ENCODE assay signal across 16 cellular contexts in the genomic region with DNA sequence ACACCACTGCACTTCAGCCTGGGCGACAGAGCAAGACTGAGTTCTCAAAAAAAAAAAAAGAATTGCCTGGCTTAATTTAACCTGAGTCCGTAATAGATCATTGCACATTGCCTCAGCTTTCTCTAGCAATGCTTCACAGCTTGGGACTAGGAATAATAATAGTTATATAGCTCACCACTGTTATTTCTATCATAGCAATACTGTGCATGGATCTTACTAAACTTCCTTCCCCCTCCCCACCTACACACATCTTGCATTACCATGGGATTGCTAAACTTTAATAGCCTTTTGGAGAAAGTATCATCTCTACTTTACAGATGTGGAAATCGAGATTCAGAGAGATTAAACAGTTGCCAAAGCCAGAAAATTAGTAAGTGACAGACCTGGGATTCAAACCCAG.
DNase-seq lines count a peak whose midpoint lies in the region; ATAC-seq, FAIRE-seq and TF ChIP-seq lines count a peak whose summit lies in the region.
"Had no signal": no experiment of that assay in that cellular context is flagged by ENCODE, and none has a peak within 500 bp of the region (broad histone marks: within the 10 kb centered on the region; RNA-seq: fewer than 3 reads in every experiment).

No MANE protein-coding gene starts in this region.

- H4K20me1 ChIP-seq in BLaER1 treated with 17β-estradiol and CSF1 and Interleukin-3, amounts not matched to agents 10 nM and 100 nM = no peaks in the 10 kb centered on the region

- H3K36me3 Mint-ChIP-seq in activated naive CD8-positive, alpha-beta T cell treated with anti-CD3 and anti-CD28 coated beads for 36 hours = no peaks in the 10 kb centered on the region
- H3K36me3 Mint-ChIP-seq: CD4-positive, CD25-positive, alpha-beta regulatory T cell; IgD-negative memory B cell had no signal

- DNase-seq in lower lobe of right lung = no peak
- DNase-seq in upper lobe of right lung = no peak
- DNase-seq in AML-193 (lab: John Stamatoyannopoulos, UW) = no peak
- no peak for DNase-seq in GM12891 (ENCODE audit: insufficient read length, low spot score)
- no peak for DNase-seq in activated naive CD8-positive, alpha-beta T cell treated with anti-CD3 and anti-CD28 coated beads for 36 hours
- DNase-seq: ACHN; CD4-positive, CD25-positive, alpha-beta regulatory T cell; DMS53; H7; KG1 had no signal

- H3K36me3 ChIP-seq in BLaER1 treated with 17β-estradiol and CSF1 and Interleukin-3, amounts not matched to agents 10 nM and 100 nM = peaks cover 0 to 75% (median 25%) of the 10 kb centered on the region in 11 experiments; a peak in 16 of 22 replicates
- H3K36me3 ChIP-seq in HEK293 (ENCODE audit: control insufficient read depth in 2 of 2, insufficient read depth in 1 of 2, low read length in 2 of 2) (peaks cover 0 to 6% of the 10 kb centered on the region in 2 experiments; a peak in 2 of 3 replicates), lower lobe of right lung (peaks cover 33% of the 10 kb centered on the region), upper lobe of right lung (peaks cover 23% of the 10 kb centered on the region)

- TF ChIP-seq POLR2A in GM12891 (IDR thresholded peaks at IDR 0.05; ENCODE audit: low read depth, low read length) = no peak

- H3K4me1 ChIP-seq in BLaER1 treated with 17β-estradiol and CSF1 and Interleukin-3, amounts not matched to agents 10 nM and 100 nM = peaks cover 19 to 98% (median 29%) of the 10 kb centered on the region in 10 experiments
- H3K4me1 ChIP-seq in HEK293 (ENCODE audit: control insufficient read depth, insufficient read depth, low read length) (peaks cover 34% of the 10 kb centered on the region), lower lobe of right lung (peaks cover 9% of the 10 kb centered on the region), upper lobe of right lung (peaks cover 10% of the 10 kb centered on the region)

- peak overlapping the region in 2 of 11 experiments; percentile 77 to 90; a peak in 5 of 22 replicates for H3K9ac ChIP-seq in BLaER1 treated with 17β-estradiol and CSF1 and Interleukin-3, amounts not matched to agents 10 nM and 100 nM

- FAIRE-seq in GM12891 (lab: Jason Lieb, UNC) = no peak
- FAIRE-seq: GM12892 had no signal

- CTCF ChIA-PET in HEK293 (lab: Yijun Ruan, JAX) = interaction anchor here (0.6 kb wide), 1 partner anchor 158 kb away, joined by 3 read pairs; no protein-coding TSS in a partner anchor

- no peaks in the 10 kb centered on the region for H3K27me3 ChIP-seq in BLaER1 treated with 17β-estradiol and CSF1 and Interleukin-3, amounts not matched to agents 10 nM and 100 nM
- H3K27me3 ChIP-seq in lower lobe of right lung (ENCODE audit: low read depth) (no peaks in the 10 kb centered on the region), upper lobe of right lung (no peaks in the 10 kb centered on the region)

- no peaks in the 10 kb centered on the region for H3K27me3 Mint-ChIP-seq in activated naive CD8-positive, alpha-beta T cell treated with anti-CD3 and anti-CD28 coated beads for 36 hours

- H3K4me1 Mint-ChIP-seq in activated naive CD8-positive, alpha-beta T cell treated with anti-CD3 and anti-CD28 coated beads for 36 hours = no peaks in the 10 kb centered on the region
- H3K4me1 Mint-ChIP-seq: B cell; CD4-positive, CD25-positive, alpha-beta regulatory T cell; IgD-negative memory B cell had no signal

- H3K4me2 ChIP-seq in BLaER1 treated with 17β-estradiol and CSF1 and Interleukin-3, amounts not matched to agents 10 nM and 100 nM = peak overlapping the region in 7 of 11 experiments; percentile 11 to 92 (median 65); a peak in 12 of 22 replicates
- H3K4me2 ChIP-seq: GM23338 had no signal

- H3K27ac Mint-ChIP-seq in activated naive CD8-positive, alpha-beta T cell treated with anti-CD3 and anti-CD28 coated beads for 36 hours = no peak overlapping the region
- H3K27ac Mint-ChIP-seq: B cell, GM23338, IgD-negative memory B cell had no signal

- no peak overlapping the region for H3K4me3 ChIP-seq in BLaER1 treated with 17β-estradiol and CSF1 and Interleukin-3, amounts not matched to agents 10 nM and 100 nM
- H3K4me3 ChIP-seq in HEK293 (ENCODE audit: low read depth, low read length) = no peak overlapping the region
- H3K4me3 ChIP-seq in lower lobe of right lung = no peak overlapping the region
- no peak overlapping the region for H3K4me3 ChIP-seq in upper lobe of right lung
- H3K4me3 ChIP-seq: GM23338 had no signal

- no peak for TF ChIP-seq CTCF in HEK293 (tag by site-specific recombination; IDR thresholded peaks at IDR 0.05)
- no peak for TF ChIP-seq CTCF in lower lobe of right lung (IDR thresholded peaks at IDR 0.05)
- no peak for TF ChIP-seq CTCF in upper lobe of right lung (IDR thresholded peaks at IDR 0.05)

- H3K27ac ChIP-seq in BLaER1 treated with 17β-estradiol and CSF1 and Interleukin-3, amounts not matched to agents 10 nM and 100 nM = peak overlapping the region in 3 of 11 experiments; percentile 93 to 99 (median 99); a peak in 6 of 22 replicates
- H3K27ac ChIP-seq in HEK293 (ENCODE audit: extremely low read depth, low read depth, low read length) = no peak overlapping the region
- no peak overlapping the region for H3K27ac ChIP-seq in lower lobe of right lung
- H3K27ac ChIP-seq in upper lobe of right lung = no peak overlapping the region

- POLR2A ChIA-PET in HEK293 (lab: Yijun Ruan, JAX) = no interaction called here

- ATAC-seq in lower lobe of right lung (peak; percentile 39 to 56), upper lobe of right lung (peak; percentile 72)
- ATAC-seq: GM23338 had no signal

- no peaks in the 10 kb centered on the region for H3K9me3 ChIP-seq in BLaER1 treated with 17β-estradiol and CSF1 and Interleukin-3, amounts not matched to agents 10 nM and 100 nM (replicated peaks in 1 of 11)
- no peaks in the 10 kb centered on the region for H3K9me3 ChIP-seq in HEK293 (ENCODE audit: control insufficient read depth, insufficient read depth, low read depth, low read length)
- no peaks in the 10 kb centered on the region for H3K9me3 ChIP-seq in lower lobe of right lung
- no peaks in the 10 kb centered on the region for H3K9me3 ChIP-seq in upper lobe of right lung

- H3K4me3 Mint-ChIP-seq in activated naive CD8-positive, alpha-beta T cell treated with anti-CD3 and anti-CD28 coated beads for 36 hours = no peak overlapping the region
- H3K4me3 Mint-ChIP-seq: B cell; CD4-positive, CD25-positive, alpha-beta regulatory T cell; GM23338; IgD-negative memory B cell had no signal

- intact Hi-C loops in lower lobe of right lung (cut with DNase I) (no loop called here), upper lobe of right lung (cut with DNase I) (no loop called here)

- no peaks in the 10 kb centered on the region for H3K9me3 Mint-ChIP-seq in activated naive CD8-positive, alpha-beta T cell treated with anti-CD3 and anti-CD28 coated beads for 36 hours
- H3K9me3 Mint-ChIP-seq: CD4-positive, CD25-positive, alpha-beta regulatory T cell; GM23338 had no signal

TF ChIP-seq in HEK293, 187 proteins besides CTCF, POLR2A, EP300 and RAD21 (continues in another document):
- TF ChIP-seq BCL11B (tag by site-specific recombination; IDR thresholded peaks at IDR 0.05; ENCODE audit: low read depth) = no peak
- no peak for TF ChIP-seq ZNF624 (tag by site-specific recombination; IDR thresholded peaks at IDR 0.05)
- no peak for TF ChIP-seq KLF8 (tag by site-specific recombination; IDR thresholded peaks at IDR 0.05)
- TF ChIP-seq ZNF132 (tag by site-specific recombination; IDR thresholded peaks at IDR 0.05; ENCODE audit: borderline replicate concordance) = no peak
- TF ChIP-seq ZBTB17 (tag by site-specific recombination; IDR thresholded peaks at IDR 0.05) = 0 out of 2 replicates have a peak, but pooled peaks have one; percentile 17
- TF ChIP-seq ZNF501 (tag by site-specific recombination; IDR thresholded peaks at IDR 0.05) = no peak
- TF ChIP-seq, protein P1, sequence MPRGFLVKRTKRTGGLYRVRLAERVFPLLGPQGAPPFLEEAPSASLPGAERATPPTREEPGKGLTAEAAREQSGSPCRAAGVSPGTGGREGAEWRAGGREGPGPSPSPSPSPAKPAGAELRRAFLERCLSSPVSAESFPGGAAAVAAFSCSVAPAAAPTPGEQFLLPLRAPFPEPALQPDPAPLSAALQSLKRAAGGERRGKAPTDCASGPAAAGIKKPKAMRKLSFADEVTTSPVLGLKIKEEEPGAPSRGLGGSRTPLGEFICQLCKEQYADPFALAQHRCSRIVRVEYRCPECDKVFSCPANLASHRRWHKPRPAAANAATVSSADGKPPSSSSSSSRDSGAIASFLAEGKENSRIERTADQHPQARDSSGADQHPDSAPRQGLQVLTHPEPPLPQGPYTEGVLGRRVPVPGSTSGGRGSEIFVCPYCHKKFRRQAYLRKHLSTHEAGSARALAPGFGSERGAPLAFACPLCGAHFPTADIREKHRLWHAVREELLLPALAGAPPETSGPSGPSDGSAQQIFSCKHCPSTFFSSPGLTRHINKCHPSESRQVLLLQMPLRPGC (tag by site-specific recombination; IDR thresholded peaks at IDR 0.05) = no peak
- TF ChIP-seq ZNF473 (tag by site-specific recombination; IDR thresholded peaks at IDR 0.05) = no peak
- TF ChIP-seq ZNF239 (tag by site-specific recombination; IDR thresholded peaks at IDR 0.05) = no peak

TF ChIP-seq in GM12891, 5 proteins besides CTCF, POLR2A, EP300 and RAD21:
- TF ChIP-seq POLR2AphosphoS5 (IDR thresholded peaks at IDR 0.05; ENCODE audit: low read depth, low read length) (no peak), SPI1 (IDR thresholded peaks at IDR 0.05; ENCODE audit: low read depth, low read length) (no peak), POU2F2 (IDR thresholded peaks at IDR 0.05; ENCODE audit: low read depth, low read length) (no peak), TAF1 (IDR thresholded peaks at IDR 0.05; ENCODE audit: low read depth, low read length) (no peak), PAX5 (IDR thresholded peaks at IDR 0.05; ENCODE audit: insufficient read depth, low read length, severe bottlenecking) (no peak)
